11 cellular contexts compared by ENCODE assay signal in genomic region chr9:89519393-89519805, GRCh38. TPM values are rescaled to one million over a fixed set of nuclear protein-coding genes. Genes with fewer than 3 reads are reported as not detected.
DNase-seq lines count a peak whose midpoint lies in the region; ATAC-seq and TF ChIP-seq lines count a peak whose summit lies in the region.
"Had no signal": no experiment of that assay in that cellular context is flagged by ENCODE, and none has a peak within 500 bp of the region (broad histone marks: within the 10 kb centered on the region; RNA-seq: fewer than 3 reads in every experiment).

No MANE protein-coding gene starts in this region.

- no peaks in the 10 kb centered on the region; the same call in 1 of the 2 replicates for H4K20me1 ChIP-seq in IMR-90 (ENCODE audit: insufficient read depth, low read length)

- H2BK5ac ChIP-seq in IMR-90 (ENCODE audit: low read depth, low read length, poor library complexity, severe bottlenecking) = no peak overlapping the region

- H3K79me1 ChIP-seq in IMR-90 (ENCODE audit: low read depth in 1 of 2, low read length in 2 of 2) = no peaks in the 10 kb centered on the region

- peaks cover 59 to 84% (median 72%) of the 10 kb centered on the region in 4 donors for H3K4me1 Mint-ChIP-seq in CD4-positive, alpha-beta memory T cell

- H2BK120ac ChIP-seq in IMR-90 (ENCODE audit: low read depth, low read length) = no peak overlapping the region

- H4K5ac ChIP-seq in IMR-90 (ENCODE audit: low read depth, low read length) = no peak overlapping the region

- peak overlapping the region in 7 of 8 donors; percentile 42 to 75 (median 54) for H3K4me3 Mint-ChIP-seq in CD4-positive, alpha-beta memory T cell

- no peak overlapping the region for H3K4me3 ChIP-seq in CD4-positive, alpha-beta memory T cell (ENCODE audit: low read length in 2 of 2)
- H3K4me3 ChIP-seq in IMR-90 (ENCODE audit: insufficient read depth, low read depth, low read length) (no peak overlapping the region), right lobe of liver (no peak overlapping the region), gastroesophageal sphincter (no peak overlapping the region)

- H3K9me1 ChIP-seq in IMR-90 (ENCODE audit: insufficient read depth, low read length) = no peaks in the 10 kb centered on the region

- TF ChIP-seq RAD21 in IMR-90 (IDR thresholded peaks at IDR 0.05; ENCODE audit: low read length) = no peak

- peak overlapping the region; percentile 87 to 100 (median 92) for H3K27ac Mint-ChIP-seq in CD4-positive, alpha-beta memory T cell

- no peaks in the 10 kb centered on the region for H3K9me3 ChIP-seq in CD4-positive, alpha-beta memory T cell (ENCODE audit: control insufficient read depth in 1 of 2, low read length in 2 of 2)
- H3K9me3 ChIP-seq in IMR-90 (ENCODE audit: control insufficient read depth, insufficient read depth, low read length) (no peaks in the 10 kb centered on the region), right lobe of liver (no peaks in the 10 kb centered on the region), gastroesophageal sphincter (no peaks in the 10 kb centered on the region)

- WGBS in IMR-90 (ENCODE audit: extremely low coverage in 2 of 2, insufficient read length in 1 of 2), 2 experiments = 100% methylated on average over 1 of the region's 2 CpGs; no CpG with 5 or more reads in 1 of the 2 experiments
- WGBS in right lobe of liver (ENCODE audit: insufficient coverage, low coverage, low lambda C conversion rate, missing lambda C conversion rate) = no CpG with 5 or more reads among the region's 2 CpGs
- WGBS in gastroesophageal sphincter (ENCODE audit: low coverage in 1 of 2), 2 donors = 100% methylated on average over 1 of the region's 2 CpGs; no CpG with 5 or more reads in 1 of the 2 donors

- TF ChIP-seq POLR2A in IMR-90 (IDR thresholded peaks at IDR 0.05; ENCODE audit: low read depth, low read length) (no peak), right lobe of liver (IDR thresholded peaks at IDR 0.05) (no peak), gastroesophageal sphincter (IDR thresholded peaks at IDR 0.05) (no peak)

- H3K27ac ChIP-seq in CD4-positive, alpha-beta memory T cell (ENCODE audit: low read depth, low read length) = peak overlapping the region; percentile 34
- no peak overlapping the region for H3K27ac ChIP-seq in IMR-90 (ENCODE audit: insufficient read depth, low read length)
- no peak overlapping the region for H3K27ac ChIP-seq in right lobe of liver
- H3K27ac ChIP-seq in gastroesophageal sphincter = no peak overlapping the region

- peak; percentile 53 for ATAC-seq in IMR-90 (ENCODE audit: low read depth)
- peak in 3 of 4 donors; percentile 36 to 79 (median 60) for ATAC-seq in right lobe of liver
- no peak for ATAC-seq in GM19467 (IDR thresholded peaks at IDR 0.05; ENCODE audit: unreplicated experiment)
- ATAC-seq in gastroesophageal sphincter = no peak
- ATAC-seq in GM18498 (IDR thresholded peaks at IDR 0.05; ENCODE audit: unreplicated experiment) = no peak

- H3K27me3 ChIP-seq in CD4-positive, alpha-beta memory T cell (ENCODE audit: insufficient read depth, low read length) = no peaks in the 10 kb centered on the region
- peaks cover 3% of the 10 kb centered on the region; the same call in 1 of the 2 replicates for H3K27me3 ChIP-seq in IMR-90 (ENCODE audit: control insufficient read depth, insufficient read depth, low read length)
- no peaks in the 10 kb centered on the region for H3K27me3 ChIP-seq in right lobe of liver
- H3K27me3 ChIP-seq in gastroesophageal sphincter = peaks cover 5% of the 10 kb centered on the region

- no peak for DNase-seq in CD4-positive, alpha-beta memory T cell
- peak; percentile 42 for DNase-seq in IMR-90
- DNase-seq in amniotic epithelial cell (ENCODE audit: low read depth) = peak; percentile 65
- no peak for DNase-seq in right lobe of liver
- DNase-seq in NCI-H1092 treated with DMSO at 0.1 percent for 48 hours (lab: John Stamatoyannopoulos, UW) = no peak
- DNase-seq: mesendoderm; NCI-H146; stimulated activated CD4-positive, alpha-beta T cell treated with anti-CD3 and anti-CD28 coated beads, Interleukin-4, amount 100 ng/mL, for 4 hours had no signal

- peaks cover 73% of the 10 kb centered on the region for H3K4me1 ChIP-seq in CD4-positive, alpha-beta memory T cell (ENCODE audit: insufficient read depth, low read length)
- H3K4me1 ChIP-seq in IMR-90 (ENCODE audit: control insufficient read depth, insufficient read depth, low read length) = peaks cover 4% of the 10 kb centered on the region; the same call in 1 of the 2 replicates
- no peaks in the 10 kb centered on the region for H3K4me1 ChIP-seq in right lobe of liver
- peaks cover 0 to 8% (median 0%) of the 10 kb centered on the region in 3 donors for H3K4me1 ChIP-seq in gastroesophageal sphincter

- no peak overlapping the region for H4K91ac ChIP-seq in IMR-90 (ENCODE audit: insufficient read depth, low read depth, low read length)

- H3K14ac ChIP-seq in IMR-90 (replicated peaks; ENCODE audit: low read depth, low read length) = no peak overlapping the region

- no peaks in the 10 kb centered on the region for H3K36me3 Mint-ChIP-seq in CD4-positive, alpha-beta memory T cell

- BruUV-seq in IMR-90 (replicated peaks; lab: Mats Ljungman, UMichigan) = no TSS peak

- no peak overlapping the region for H3K56ac ChIP-seq in IMR-90 (ENCODE audit: extremely low read depth, insufficient read depth, low read length)

- dilution Hi-C loops in IMR-90 (cut with HindIII; ENCODE audit: low sequenced_read_pairs, unreplicated experiment) = no loop called here

- no peaks in the 10 kb centered on the region for H3K36me3 ChIP-seq in CD4-positive, alpha-beta memory T cell (ENCODE audit: insufficient read depth, low read length)
- H3K36me3 ChIP-seq in IMR-90 (ENCODE audit: control insufficient read depth, insufficient read depth, low read length) (no peaks in the 10 kb centered on the region), right lobe of liver (no peaks in the 10 kb centered on the region), gastroesophageal sphincter (no peaks in the 10 kb centered on the region)

- H3K9ac ChIP-seq in IMR-90 (ENCODE audit: low read depth, low read length) = no peak overlapping the region

- CTCF ChIA-PET in CD4-positive, alpha-beta memory T cell (lab: Charles Lee; ENCODE audit: partially characterized antibody) = interaction anchor here (0.9 to 10.2 kb wide), 8 partner anchors 8 to 90 kb away, joined by 3 to 80 read pairs (median 5); no protein-coding TSS in a partner anchor
- CTCF ChIA-PET in IMR-90 (lab: Yijun Ruan, JAX) = no interaction called here

- no peak overlapping the region for H2BK15ac ChIP-seq in IMR-90 (ENCODE audit: low read depth, low read length)

- no peak overlapping the region for H2AFZ ChIP-seq in IMR-90 (replicated peaks; ENCODE audit: low read length, poor library complexity)

- no peak overlapping the region for H3K4me2 ChIP-seq in IMR-90 (ENCODE audit: low read depth, low read length)

- H3K9me3 Mint-ChIP-seq in CD4-positive, alpha-beta memory T cell = peaks cover 0 to 2% (median 0%) of the 10 kb centered on the region in 8 donors

- no peak overlapping the region for H2AK5ac ChIP-seq in IMR-90 (ENCODE audit: low read depth, low read length)

- H3K4ac ChIP-seq in IMR-90 (ENCODE audit: low read depth, low read length) = no peak overlapping the region

- H4K8ac ChIP-seq in IMR-90 (ENCODE audit: low read depth in 2 of 2, low read length in 2 of 2) = no peak overlapping the region

- H3K18ac ChIP-seq in IMR-90 (ENCODE audit: low read depth, low read length) = no peak overlapping the region

- no peak for TF ChIP-seq CTCF in IMR-90 (conservative IDR thresholded peaks at IDR 0.05; ENCODE audit: low read depth, low read length)
- no peak for TF ChIP-seq CTCF in right lobe of liver (IDR thresholded peaks at IDR 0.05)
- TF ChIP-seq CTCF in gastroesophageal sphincter (IDR thresholded peaks at IDR 0.05) = no peak

- H3K27me3 Mint-ChIP-seq in CD4-positive, alpha-beta memory T cell = no peaks in the 10 kb centered on the region

- no peak overlapping the region for H2AK9ac ChIP-seq in IMR-90 (replicated peaks; ENCODE audit: low read depth, low read length, poor library complexity)

- H2BK20ac ChIP-seq in IMR-90 (ENCODE audit: low read depth, low read length) = no peak overlapping the region

- POLR2A ChIA-PET in CD4-positive, alpha-beta memory T cell (lab: Charles Lee; ENCODE audit: partially characterized antibody) = interaction anchor here (0.7 to 8.2 kb wide), 16 partner anchors 9 to 111 kb away, joined by 3 to 99 read pairs (median 5); no protein-coding TSS in a partner anchor
- POLR2A ChIA-PET in IMR-90 (lab: Charles Lee; ENCODE audit: unreplicated experiment) = no interaction called here

- no peak overlapping the region for H3K23ac ChIP-seq in IMR-90 (ENCODE audit: low read depth, low read length)

- no peak for TF ChIP-seq EP300 in gastroesophageal sphincter (IDR thresholded peaks at IDR 0.05)

- intact Hi-C loops in CD4-positive, alpha-beta memory T cell (cut with micrococcal nuclease) = no loop called here
- intact Hi-C loops in IMR-90 (cut with micrococcal nuclease) (no loop called here), right lobe of liver (cut with DNase I) (no loop called here)

- in situ Hi-C loops in IMR-90 (cut with MboI; ENCODE audit: low sequenced_read_pairs) = no loop called here

TF ChIP-seq in IMR-90, 13 proteins besides CTCF, POLR2A, EP300 and RAD21:
- TF ChIP-seq ELK1 (IDR thresholded peaks at IDR 0.05; ENCODE audit: borderline replicate concordance, low read depth, low read length) = no peak
- no peak for TF ChIP-seq RCOR1 (IDR thresholded peaks at IDR 0.05; ENCODE audit: insufficient replicate concordance, low read length)
- no peak for TF ChIP-seq RFX5 (IDR thresholded peaks at IDR 0.05; ENCODE audit: low read depth, low read length)
- TF ChIP-seq NFE2L2 (IDR thresholded peaks at IDR 0.05; ENCODE audit: low read depth, low read length) = no peak
- TF ChIP-seq CEBPB (IDR thresholded peaks at IDR 0.05; ENCODE audit: low read depth, low read length) = peak; percentile 35; the same call in 1 of the 2 replicates

RNA-seq across cellular contexts. Expression of gene SEMA4D, which starts 21.5 kb away (rescaled TPM):
- total RNA-seq in CD4-positive, alpha-beta memory T cell = 100 to 1,000 TPM; 393 to 410 TPM
- 100 to 1,000 TPM in 1 of 2 donors, 10 to 100 TPM in 1; 49.5 to 166 TPM for polyA plus RNA-seq in CD4-positive, alpha-beta memory T cell
- total RNA-seq in IMR-90 (2012; rRNA removed) (0.56 and 0.90 TPM in 2 replicates), right lobe of liver (1 to 10 TPM; 2.0 to 7.5 (median 3.5) TPM), gastroesophageal sphincter (10 to 100 TPM in 1 of 4 donors, 1 to 10 TPM in 3; 4.4 to 12.0 (median 6.5) TPM)
- 1.1 and 1.5 TPM in 2 replicates for polyA plus RNA-seq in IMR-90 (2012; rRNA removed)
- 0.82 and 1.2 TPM in 2 replicates for polyA plus RNA-seq in IMR-90 (2012; cell fraction: cytosol; rRNA removed)
- 6.2 and 6.8 TPM in 2 replicates for polyA plus RNA-seq in IMR-90 (2012; cell fraction: nucleus; rRNA removed; ENCODE audit: low replicate concordance)

Comparison
In these comparisons a context has a peak if more than half of its experiments do, and no peak if none do; other contexts are left out.
1. DNase-seq: peak in IMR-90 (single experiment) and amniotic epithelial cell (single experiment); none in CD4-positive, alpha-beta memory T cell (0 of 5), right lobe of liver (0 of 3) and NCI-H1092 treated with DMSO at 0.1 percent for 48 hours (single experiment).
2. ATAC-seq: peak in IMR-90 (single experiment) and right lobe of liver (3 of 4); none in GM19467 (single experiment), gastroesophageal sphincter (single experiment) and GM18498 (single experiment).
3. RNA of gene SEMA4D, which starts 21.5 kb away (total RNA-seq): 393 to 410 TPM in CD4-positive, alpha-beta memory T cell; 4.4 to 12.0 TPM in gastroesophageal sphincter, 2.0 to 7.5 TPM in right lobe of liver and 0.56 to 0.90 TPM in IMR-90; every median in the first group is over 10 times any median in the second.